In genomic region chr17:33292981-33293867, GRCh38 we compare ENCODE assay signal across 8 cellular contexts. TPM values are rescaled to one million over a fixed set of nuclear protein-coding genes. Genes with fewer than 3 reads are reported as not detected.
DNase-seq lines count a peak whose midpoint lies in the region; ATAC-seq, FAIRE-seq and TF ChIP-seq lines count a peak whose summit lies in the region.

TSS of gene ASIC2 (minus strand) at chr17:33293295.

- H3K9ac ChIP-seq in PC-3 (ENCODE audit: low read length): no peak within 1 kb of the TSS

- no peak within 1 kb of the TSS for H3K27ac Mint-ChIP-seq in naive thymus-derived CD8-positive, alpha-beta T cell
- H3K27ac Mint-ChIP-seq in activated CD4-positive, alpha-beta memory T cell treated with anti-CD3 and anti-CD28 coated beads, Interleukin-2, amount 10 ng/mL, durations not matched to agents 7 days and 5 days: no peak within 1 kb of the TSS

- H3K36me3 ChIP-seq in PC-3 (ENCODE audit: low read depth, low read length) (no peaks in the 10 kb centered on the region), esophagus muscularis mucosa (no peaks in the 10 kb centered on the region), pancreas (no peaks in the 10 kb centered on the region)

- H3K4me1 ChIP-seq in PC-3 (ENCODE audit: insufficient read depth, low read length) (no peaks in the 10 kb centered on the region), esophagus muscularis mucosa (peaks cover 8 to 27% (median 20%) of the 10 kb centered on the region in 4 donors), pancreas (peaks cover 0 to 5% (median 0%) of the 10 kb centered on the region in 3 donors)

- H3K27me3 Mint-ChIP-seq in naive thymus-derived CD8-positive, alpha-beta T cell: peaks cover 32 to 64% (median 41%) of the 10 kb centered on the region in 5 donors
- peaks cover 51% of the 10 kb centered on the region for H3K27me3 Mint-ChIP-seq in activated CD4-positive, alpha-beta memory T cell treated with anti-CD3 and anti-CD28 coated beads, Interleukin-2, amount 10 ng/mL, durations not matched to agents 7 days and 5 days

- H3K36me3 Mint-ChIP-seq in naive thymus-derived CD8-positive, alpha-beta T cell: peaks cover 0 to 5% (median 0%) of the 10 kb centered on the region in 3 donors
- no peaks in the 10 kb centered on the region for H3K36me3 Mint-ChIP-seq in activated CD4-positive, alpha-beta memory T cell treated with anti-CD3 and anti-CD28 coated beads, Interleukin-2, amount 10 ng/mL, durations not matched to agents 7 days and 5 days (ENCODE audit: low read depth)

- peaks cover 8% of the 10 kb centered on the region; the same call in 1 of the 2 replicates for H3K27me3 ChIP-seq in PC-3 (ENCODE audit: low read length)
- H3K27me3 ChIP-seq in esophagus muscularis mucosa: peaks cover 0 to 89% (median 24%) of the 10 kb centered on the region in 4 donors
- H3K27me3 ChIP-seq in pancreas: peaks cover 0 to 20% (median 2%) of the 10 kb centered on the region in 4 donors

- H3K9me2 ChIP-seq in PC-3 (replicated peaks; ENCODE audit: low read length): no peaks in the 10 kb centered on the region

- H3K27ac ChIP-seq in PC-3 (ENCODE audit: low read length) (no peak within 1 kb of the TSS), esophagus muscularis mucosa (replicated peaks in 1 of 4) (no peak within 1 kb of the TSS), pancreas (no peak within 1 kb of the TSS)

- H2AFZ ChIP-seq in PC-3 (ENCODE audit: low read length): 0 out of 2 replicates have a peak within 1 kb of the TSS, but pooled peaks have one; percentile 42

- H3K4me1 Mint-ChIP-seq in naive thymus-derived CD8-positive, alpha-beta T cell: peaks cover 8 to 12% (median 12%) of the 10 kb centered on the region in 4 donors
- H3K4me1 Mint-ChIP-seq in activated CD4-positive, alpha-beta memory T cell treated with anti-CD3 and anti-CD28 coated beads, Interleukin-2, amount 10 ng/mL, durations not matched to agents 7 days and 5 days: peaks cover 12% of the 10 kb centered on the region

- no peak for TF ChIP-seq POLR2A in esophagus muscularis mucosa (IDR thresholded peaks at IDR 0.05; ENCODE audit: low read depth)

- H3K9me3 Mint-ChIP-seq in naive thymus-derived CD8-positive, alpha-beta T cell: peaks cover 0 to 2% (median 0%) of the 10 kb centered on the region in 9 donors
- no peaks in the 10 kb centered on the region for H3K9me3 Mint-ChIP-seq in activated CD4-positive, alpha-beta memory T cell treated with anti-CD3 and anti-CD28 coated beads, Interleukin-2, amount 10 ng/mL, durations not matched to agents 7 days and 5 days

- H3K9me3 ChIP-seq in PC-3 (ENCODE audit: low read length) (no peaks in the 10 kb centered on the region), esophagus muscularis mucosa (no peaks in the 10 kb centered on the region), pancreas (no peaks in the 10 kb centered on the region)

- peak within 1 kb of the TSS in 5 of 10 donors; percentile 1 to 58 (median 26) for H3K4me3 Mint-ChIP-seq in naive thymus-derived CD8-positive, alpha-beta T cell
- H3K4me3 Mint-ChIP-seq in activated CD4-positive, alpha-beta memory T cell treated with anti-CD3 and anti-CD28 coated beads, Interleukin-2, amount 10 ng/mL, durations not matched to agents 7 days and 5 days: no peak within 1 kb of the TSS

- H3K4me3 ChIP-seq in PC-3 (ENCODE audit: low read length): peak within 1 kb of the TSS; percentile 64
- H3K4me3 ChIP-seq in esophagus muscularis mucosa: peak within 1 kb of the TSS; percentile 40 to 51 (median 43)
- H3K4me3 ChIP-seq in pancreas: peak within 1 kb of the TSS in 2 of 4 donors; percentile 20 to 35

- peak within 1 kb of the TSS; percentile 76 for H3K4me2 ChIP-seq in PC-3 (ENCODE audit: low read length)

- ATAC-seq in PC-3 (no peak), pancreas (peak; percentile 38 to 72 (median 69)), GM18867 (IDR thresholded peaks at IDR 0.05; ENCODE audit: unreplicated experiment) (no peak)
- ATAC-seq in naive thymus-derived CD8-positive, alpha-beta T cell: no peak

- H4K20me1 ChIP-seq in PC-3 (ENCODE audit: low read length): no peaks in the 10 kb centered on the region

- TF ChIP-seq CTCF in PC-3 (conservative IDR thresholded peaks at IDR 0.05; ENCODE audit: low read depth, low read length) (no peak), esophagus muscularis mucosa (IDR thresholded peaks at IDR 0.05) (no peak), pancreas (IDR thresholded peaks at IDR 0.05) (no peak)

- no TSS peak for BruUV-seq in PC-3 (replicated peaks; lab: Mats Ljungman, UMichigan)

- FAIRE-seq in pancreas (lab: Jason Lieb, UNC): no peak

- intact Hi-C loops in PC-3 (cut with micrococcal nuclease): no loop called here
- intact Hi-C loops in esophagus muscularis mucosa (cut with DNase I): no loop called here
- intact Hi-C loops in pancreas (cut with DNase I): loop anchor here in 1 of 3 donors (10.0 kb wide), 1 partner anchor 238 kb away; no protein-coding TSS in a partner anchor

- no peak for TF ChIP-seq EP300 in esophagus muscularis mucosa (IDR thresholded peaks at IDR 0.05)

- POLR2A ChIA-PET in PC-3 (lab: Charles Lee; ENCODE audit: unreplicated experiment): no interaction called here
- POLR2A ChIA-PET in naive thymus-derived CD8-positive, alpha-beta T cell (lab: Charles Lee): no interaction called here
- POLR2A ChIA-PET in activated CD4-positive, alpha-beta memory T cell treated with anti-CD3 and anti-CD28 coated beads, Interleukin-2, amount 10 ng/mL, durations not matched to agents 7 days and 5 days (lab: Charles Lee): no interaction called here

- no peaks in the 10 kb centered on the region for H3K79me2 ChIP-seq in PC-3 (ENCODE audit: low read length)

- WGBS in esophagus muscularis mucosa: 50% methylated on average over 10 of the region's 68 CpGs
- WGBS in pancreas, 2 donors: 7 to 8% methylated on average over 66 to 68 of the region's 68 CpGs

- DNase-seq in DMS79 (lab: John Stamatoyannopoulos, UW): peak; percentile 68
- peak; percentile 28 for DNase-seq in PC-3
- DNase-seq in esophagus muscularis mucosa (ENCODE audit: extremely low spot score): no peak
- peak in 3 of 6 donors; percentile 29 to 62 (median 60) for DNase-seq in pancreas
- DNase-seq in AG08395 (ENCODE audit: low spot score): no peak
- DNase-seq in naive thymus-derived CD8-positive, alpha-beta T cell: no peak
- no peak for DNase-seq in activated CD4-positive, alpha-beta memory T cell treated with anti-CD3 and anti-CD28 coated beads, Interleukin-2, amount 10 ng/mL, durations not matched to agents 7 days and 5 days

- H3F3A ChIP-seq in PC-3 (ENCODE audit: low read length, unreplicated experiment): no peaks in the 10 kb centered on the region

- CTCF ChIA-PET in PC-3 (lab: Charles Lee): no interaction called here
- CTCF ChIA-PET in activated CD4-positive, alpha-beta memory T cell treated with anti-CD3 and anti-CD28 coated beads, Interleukin-2, amount 10 ng/mL, durations not matched to agents 7 days and 5 days (lab: Charles Lee): no interaction called here

RNA-seq across cellular contexts. Expression of gene ASIC2, which starts in this region (rescaled TPM):
- 0.11 and 0.12 TPM in 2 replicates for total RNA-seq in PC-3 (2014; rRNA removed)
- under 1 TPM in 1 of 4 donors, not detected in 3; 0.13 TPM for total RNA-seq in esophagus muscularis mucosa
- total RNA-seq in pancreas: under 1 TPM in 2 of 6 donors, not detected in 4; 0.09 TPM
- polyA plus RNA-seq in pancreas: under 1 TPM in 1 of 2 donors, not detected in 1; 0.14 TPM
- not detected for total RNA-seq in naive thymus-derived CD8-positive, alpha-beta T cell
- not detected for polyA plus RNA-seq in naive thymus-derived CD8-positive, alpha-beta T cell
- total RNA-seq in activated CD4-positive, alpha-beta memory T cell treated with anti-CD3 and anti-CD28 coated beads, Interleukin-2, amount 10 ng/mL, durations not matched to agents 7 days and 5 days: not detected

Comparison
In these comparisons a context has a peak if more than half of its experiments do, and no peak if none do; other contexts are left out.
1. Peak in DNase-seq, H3K4me3 ChIP-seq and H3K4me2 ChIP-seq in PC-3; RNA of the gene not detected or under 1 TPM.
2. Peak in ATAC-seq in pancreas; RNA of the gene not detected or under 1 TPM.